Comparison of ENCODE assay signal across 12 cellular contexts in the genomic region with DNA sequence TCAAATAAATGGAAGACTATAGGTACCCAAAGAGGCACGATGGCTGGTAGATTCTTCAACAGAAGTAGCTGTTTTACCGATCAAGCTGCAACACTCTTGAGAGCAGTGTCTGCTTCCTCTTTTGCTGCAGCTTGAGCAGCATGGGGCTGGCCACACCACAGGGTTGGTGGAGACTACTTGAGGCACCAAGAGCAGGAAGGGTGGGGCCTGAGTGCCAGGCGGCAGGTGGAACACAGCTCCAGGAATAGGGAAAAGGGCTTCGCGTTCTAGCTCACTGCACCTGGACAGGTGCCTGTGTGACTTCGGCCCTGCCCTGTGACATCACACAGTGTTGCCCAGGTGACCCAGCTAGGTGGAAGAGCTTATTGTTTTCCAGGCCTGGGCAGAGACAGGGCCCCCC. TPM values are rescaled to one million over a fixed set of nuclear protein-coding genes. Genes with fewer than 3 reads are reported as not detected.
DNase-seq lines count a peak whose midpoint lies in the region; ATAC-seq, FAIRE-seq and TF ChIP-seq lines count a peak whose summit lies in the region.
"Had no signal": no experiment of that assay in that cellular context is flagged by ENCODE, and none has a peak within 500 bp of the region (broad histone marks: within the 10 kb centered on the region; RNA-seq: fewer than 3 reads in every experiment).

A gene (plus strand): TSS at position 365 of the 400 bp plus-strand sequence. CDS start 394 bp downstream, outside the sequence.

- H3K9me3 ChIP-seq in small intestine (ENCODE audit: control insufficient read depth, low read depth) (no peaks in the 10 kb centered on the region), HAP-1 (no peaks in the 10 kb centered on the region), esophagus muscularis mucosa (no peaks in the 10 kb centered on the region)

- no peak for TF ChIP-seq EP300 in esophagus muscularis mucosa (IDR thresholded peaks at IDR 0.05)

- H3K4me1 ChIP-seq in small intestine (ENCODE audit: control insufficient read depth in 2 of 2, insufficient read depth in 1 of 2, low read depth in 1 of 2, low read length in 1 of 2), result no peaks in the 10 kb centered on the region
- H3K4me1 ChIP-seq in HAP-1, result peaks cover 16% of the 10 kb centered on the region
- peaks cover 18 to 20% (median 19%) of the 10 kb centered on the region in 4 donors for H3K4me1 ChIP-seq in esophagus muscularis mucosa

- no peak for ATAC-seq in HG02938 (IDR thresholded peaks at IDR 0.05; ENCODE audit: unreplicated experiment)
- ATAC-seq: T-cell had no signal

- H3K4me3 ChIP-seq in small intestine (ENCODE audit: low read depth in 1 of 2, low read length in 2 of 2), result no peak within 1 kb of the TSS
- no peak within 1 kb of the TSS for H3K4me3 ChIP-seq in HAP-1
- no peak within 1 kb of the TSS for H3K4me3 ChIP-seq in esophagus muscularis mucosa

- WGBS in small intestine, 3 donors, result 5 to 46% (median 16%) methylated on average over 6 of the region's 6 CpGs
- 75% methylated on average over 6 of the region's 6 CpGs for WGBS in esophagus muscularis mucosa

- H3K27me3 ChIP-seq in small intestine (ENCODE audit: control insufficient read depth in 2 of 2, insufficient read depth in 2 of 2, low read length in 2 of 2) (no peaks in the 10 kb centered on the region), HAP-1 (ENCODE audit: low read depth) (no peaks in the 10 kb centered on the region), esophagus muscularis mucosa (peaks cover 0 to 6% (median 0%) of the 10 kb centered on the region in 4 donors)

- H3K36me3 ChIP-seq in small intestine (ENCODE audit: control insufficient read depth in 2 of 2, insufficient read depth in 2 of 2, low read length in 2 of 2) (no peaks in the 10 kb centered on the region), HAP-1 (replicated peaks) (no peaks in the 10 kb centered on the region), esophagus muscularis mucosa (no peaks in the 10 kb centered on the region)

- no peak for TF ChIP-seq POLR2A in esophagus muscularis mucosa (IDR thresholded peaks at IDR 0.05; ENCODE audit: low read depth)

- in situ Hi-C loops in HAP-1 (cut with MboI; ENCODE audit: low sequenced_read_pairs), result no loop called here

- no peak for TF ChIP-seq CTCF in esophagus muscularis mucosa (IDR thresholded peaks at IDR 0.05)

- H3K27ac ChIP-seq in small intestine (ENCODE audit: low read depth in 1 of 2, low read length in 1 of 2), result no peak within 1 kb of the TSS
- H3K27ac ChIP-seq in esophagus muscularis mucosa (replicated peaks in 1 of 4), result no peak within 1 kb of the TSS

- intact Hi-C loops in esophagus muscularis mucosa (cut with DNase I), result no loop called here

- no peak for FAIRE-seq in small intestine (lab: Jason Lieb, UNC)

- DNase-seq in GM19238 (ENCODE audit: insufficient read length, low spot score) (peak; percentile 36), NCI-H146 (lab: John Stamatoyannopoulos, UW) (peak; percentile 95), RPMI8226 (peak; percentile 75), small intestine (peak; percentile 87), HAP-1 (ENCODE audit: low spot score in 2 of 2) (no peak), HUDEP-2 (lab: John Stamatoyannopoulos, UW; ENCODE audit: unreplicated experiment in 76 of 76) (no peak), esophagus muscularis mucosa (ENCODE audit: extremely low spot score) (no peak)
- DNase-seq: activated CD8-positive, alpha-beta memory T cell treated with anti-CD3 and anti-CD28 coated beads, Interleukin-2, amount 50 U/mL, for 48 hours; nephron progenitor cell; stimulated activated CD4-positive, alpha-beta T cell treated with anti-CD3 and anti-CD28 coated beads, Interleukin-1b, Interleukin-23, amount 100 ng/mL, for 48 hours; T-cell had no signal

RNA-seq across cellular contexts. Expression of the gene that starts here (rescaled TPM):
- under 1 TPM in 1 of 3 donors, not detected in 2; 0.01 TPM for polyA plus RNA-seq in small intestine
- total RNA-seq in esophagus muscularis mucosa, result not detected
- total RNA-seq: T-cell had no signal

Comparison
In these comparisons a context has a peak if more than half of its experiments do, and no peak if none do; other contexts are left out.
1. Peak in DNase-seq in small intestine; RNA of the gene not detected or under 1 TPM.
2. DNase-seq: peak in GM19238 (single experiment), NCI-H146 (single experiment) and RPMI8226 (single experiment); none in HAP-1 (0 of 2), HUDEP-2 (0 of 76) and esophagus muscularis mucosa (single experiment).